Comparison of ENCODE assay signal across 34 cellular contexts in genomic region chr10:119749455-119749854, GRCh38.
"Had no signal": no experiment of that assay in that cellular context is flagged by ENCODE, and none has a peak within 500 bp of the region (broad histone marks: within the 10 kb centered on the region; RNA-seq: fewer than 3 reads in every experiment).

No MANE protein-coding gene starts in this region.

- H3K27me3 ChIP-seq: ascending aorta, cardiac muscle cell had no signal

- ATAC-seq: activated CD8-positive, alpha-beta memory T cell treated with anti-CD3 and anti-CD28 coated beads, Interleukin-2, amount 10 ng/mL, durations not matched to agents 7 days and 5 days had no signal

- H3K27ac ChIP-seq: ascending aorta, cardiac muscle cell, VCaP had no signal

- H3K36me3 Mint-ChIP-seq: activated naive CD4-positive, alpha-beta T cell treated with anti-CD3 and anti-CD28 coated beads, Interleukin-2, amount 10 ng/mL, durations not matched to agents 7 days and 5 days had no signal

- H3K9me3 ChIP-seq: ascending aorta had no signal

- DNase-seq: activated CD4-positive, alpha-beta memory T cell treated with anti-CD3 and anti-CD28 coated beads, Interleukin-2, amount 10 ng/mL, durations not matched to agents 7 days and 5 days; activated CD4-positive, alpha-beta T cell treated with anti-CD3 and anti-CD28 coated beads for 1 hour; activated CD4-positive, alpha-beta T cell treated with anti-CD3 and anti-CD28 coated beads for 36 hours; activated CD4-positive, alpha-beta T cell treated with anti-CD3 and anti-CD28 coated beads for 48 hours; activated CD4-positive, alpha-beta T cell treated with anti-CD3 and anti-CD28 coated beads, Interleukin-2, amount 10 ng/mL, durations not matched to agents 7 days and 5 days; activated CD4-positive, alpha-beta T cell treated with anti-CD3 and anti-CD28 coated beads, Interleukin-2, amount 50 U/mL, for 48 hours; activated CD4-positive, CD25-positive, alpha-beta regulatory T cell; activated CD8-positive, alpha-beta memory T cell treated with anti-CD3 and anti-CD28 coated beads for 24 hours; activated CD8-positive, alpha-beta memory T cell treated with anti-CD3 and anti-CD28 coated beads, Interleukin-2, amount 10 ng/mL, durations not matched to agents 7 days and 5 days; activated CD8-positive, alpha-beta memory T cell treated with anti-CD3 and anti-CD28 coated beads, Interleukin-2, amount 50 U/mL, for 48 hours; activated CD8-positive, alpha-beta T cell treated with anti-CD3 and anti-CD28 coated beads, Interleukin-2, amount 10 ng/mL, durations not matched to agents 7 days and 5 days; activated effector memory CD4-positive, alpha-beta T cell treated with Interleukin-2 at 50 U/mL for 16 hours; activated gamma-delta T cell; activated naive CD4-positive, alpha-beta T cell treated with anti-CD3 and anti-CD28 coated beads, Interleukin-2, amount 10 ng/mL, durations not matched to agents 7 days and 5 days; activated naive CD4-positive, alpha-beta T cell treated with Interleukin-2 at 50 U/mL for 16 hours; activated naive CD8-positive, alpha-beta T cell treated with anti-CD3 and anti-CD28 coated beads, Interleukin-2, amount 10 ng/mL, durations not matched to agents 7 days and 5 days; activated naive CD8-positive, alpha-beta T cell treated with anti-CD3 and anti-CD28 coated beads, Interleukin-2, amount 50 U/mL, for 24 hours; activated T-cell treated with anti-CD3 and anti-CD28 coated beads, Interleukin-2, amount 50 U/mL, for 24 hours; activated T-cell treated with anti-CD3 and anti-CD28 coated beads, Interleukin-2, amount 50 U/mL, for 48 hours; amygdala; anterior cingulate cortex; central memory CD4-positive, alpha-beta T cell; T-helper 1 cell; T-helper 2 cell; T-helper 9 cell had no signal

- H3K4me1 ChIP-seq: ascending aorta had no signal

- H3K4me3 Mint-ChIP-seq: activated CD4-positive, alpha-beta memory T cell treated with anti-CD3 and anti-CD28 coated beads, Interleukin-2, amount 10 ng/mL, durations not matched to agents 7 days and 5 days; activated CD4-positive, alpha-beta T cell treated with anti-CD3 and anti-CD28 coated beads for 36 hours; activated CD4-positive, alpha-beta T cell treated with anti-CD3 and anti-CD28 coated beads, Interleukin-2, amount 10 ng/mL, durations not matched to agents 7 days and 5 days; activated CD8-positive, alpha-beta memory T cell treated with anti-CD3 and anti-CD28 coated beads, Interleukin-2, amount 10 ng/mL, durations not matched to agents 7 days and 5 days; activated CD8-positive, alpha-beta T cell treated with anti-CD3 and anti-CD28 coated beads, Interleukin-2, amount 10 ng/mL, durations not matched to agents 7 days and 5 days; activated naive CD4-positive, alpha-beta T cell treated with anti-CD3 and anti-CD28 coated beads, Interleukin-2, amount 10 ng/mL, durations not matched to agents 7 days and 5 days; activated naive CD4-positive, alpha-beta T cell treated with anti-CD3 and anti-CD28 coated beads, Interleukin-2, amount 50 U/mL, for 24 hours; activated naive CD8-positive, alpha-beta T cell; activated naive CD8-positive, alpha-beta T cell treated with anti-CD3 and anti-CD28 coated beads, Interleukin-2, amount 10 ng/mL, durations not matched to agents 7 days and 5 days; activated naive CD8-positive, alpha-beta T cell treated with anti-CD3 and anti-CD28 coated beads, Interleukin-2, amount 50 U/mL, for 24 hours; activated T-cell treated with anti-CD3 and anti-CD28 coated beads, Interleukin-2, amount 50 U/mL, for 24 hours; T-helper 1 cell treated with Interleukin-12 subunit alpha and Interleukin-12 subunit beta and Interleukin-4 antibody, amounts not matched to agents 30 μg/mL and 1 μg/mL, for 36 hours; T-helper 2 cell treated with Interferon-gamma antibody and Interleukin-4, amounts not matched to agents 5 μg/mL and 100 μg/mL, for 36 hours had no signal

- H3K4me3 ChIP-seq: ascending aorta, cardiac muscle cell had no signal

- H3K9me3 Mint-ChIP-seq: activated CD4-positive, alpha-beta memory T cell treated with anti-CD3 and anti-CD28 coated beads, Interleukin-2, amount 10 ng/mL, durations not matched to agents 7 days and 5 days; activated CD4-positive, alpha-beta T cell treated with anti-CD3 and anti-CD28 coated beads, Interleukin-2, amount 10 ng/mL, durations not matched to agents 7 days and 5 days; activated naive CD4-positive, alpha-beta T cell treated with anti-CD3 and anti-CD28 coated beads, Interleukin-2, amount 10 ng/mL, durations not matched to agents 7 days and 5 days; activated naive CD4-positive, alpha-beta T cell treated with anti-CD3 and anti-CD28 coated beads, Interleukin-2, amount 50 U/mL, for 24 hours; activated naive CD8-positive, alpha-beta T cell treated with anti-CD3 and anti-CD28 coated beads, Interleukin-2, amount 10 ng/mL, durations not matched to agents 7 days and 5 days; activated naive CD8-positive, alpha-beta T cell treated with anti-CD3 and anti-CD28 coated beads, Interleukin-2, amount 50 U/mL, for 24 hours; activated T-cell treated with anti-CD3 and anti-CD28 coated beads, Interleukin-2, amount 50 U/mL, for 24 hours; activated T-helper 2 cell treated with anti-CD3 and anti-CD28 coated beads, Interferon-gamma antibody, Interleukin-2, Interleukin-4, amounts not matched to agents 10 μg/mL and 5 μg/mL and 100 μg/mL, durations not matched to agents 14 hours and 24 hours and 36 hours; brain; T-helper 1 cell treated with Interleukin-12 subunit alpha and Interleukin-12 subunit beta and Interleukin-4 antibody, amounts not matched to agents 30 μg/mL and 1 μg/mL, for 36 hours; T-helper 2 cell treated with Interferon-gamma antibody and Interleukin-4, amounts not matched to agents 5 μg/mL and 100 μg/mL, for 36 hours had no signal

- H3K36me3 ChIP-seq: ascending aorta, cardiac muscle cell had no signal

- H3K27me3 Mint-ChIP-seq: activated CD4-positive, alpha-beta memory T cell treated with anti-CD3 and anti-CD28 coated beads, Interleukin-2, amount 10 ng/mL, durations not matched to agents 7 days and 5 days; activated CD4-positive, alpha-beta T cell treated with anti-CD3 and anti-CD28 coated beads for 36 hours; activated CD4-positive, alpha-beta T cell treated with anti-CD3 and anti-CD28 coated beads, Interleukin-2, amount 10 ng/mL, durations not matched to agents 7 days and 5 days; activated CD8-positive, alpha-beta memory T cell treated with anti-CD3 and anti-CD28 coated beads, Interleukin-2, amount 10 ng/mL, durations not matched to agents 7 days and 5 days; activated naive CD4-positive, alpha-beta T cell treated with anti-CD3 and anti-CD28 coated beads, Interleukin-2, amount 10 ng/mL, durations not matched to agents 7 days and 5 days; activated naive CD4-positive, alpha-beta T cell treated with anti-CD3 and anti-CD28 coated beads, Interleukin-2, amount 50 U/mL, for 24 hours; activated naive CD8-positive, alpha-beta T cell; activated naive CD8-positive, alpha-beta T cell treated with anti-CD3 and anti-CD28 coated beads, Interleukin-2, amount 10 ng/mL, durations not matched to agents 7 days and 5 days; activated naive CD8-positive, alpha-beta T cell treated with anti-CD3 and anti-CD28 coated beads, Interleukin-2, amount 50 U/mL, for 24 hours; activated T-cell treated with anti-CD3 and anti-CD28 coated beads, Interleukin-2, amount 50 U/mL, for 24 hours; brain had no signal

- H3K27ac Mint-ChIP-seq: activated CD4-positive, alpha-beta memory T cell treated with anti-CD3 and anti-CD28 coated beads, Interleukin-2, amount 10 ng/mL, durations not matched to agents 7 days and 5 days; activated CD4-positive, alpha-beta T cell treated with anti-CD3 and anti-CD28 coated beads, Interleukin-2, amount 10 ng/mL, durations not matched to agents 7 days and 5 days; activated CD8-positive, alpha-beta memory T cell treated with anti-CD3 and anti-CD28 coated beads, Interleukin-2, amount 10 ng/mL, durations not matched to agents 7 days and 5 days; activated CD8-positive, alpha-beta T cell treated with anti-CD3 and anti-CD28 coated beads, Interleukin-2, amount 10 ng/mL, durations not matched to agents 7 days and 5 days; activated naive CD4-positive, alpha-beta T cell treated with anti-CD3 and anti-CD28 coated beads, Interleukin-2, amount 10 ng/mL, durations not matched to agents 7 days and 5 days; activated naive CD4-positive, alpha-beta T cell treated with anti-CD3 and anti-CD28 coated beads, Interleukin-2, amount 50 U/mL, for 24 hours; activated naive CD8-positive, alpha-beta T cell; activated naive CD8-positive, alpha-beta T cell treated with anti-CD3 and anti-CD28 coated beads, Interleukin-2, amount 10 ng/mL, durations not matched to agents 7 days and 5 days; activated naive CD8-positive, alpha-beta T cell treated with anti-CD3 and anti-CD28 coated beads, Interleukin-2, amount 50 U/mL, for 24 hours; activated T-cell treated with anti-CD3 and anti-CD28 coated beads, Interleukin-2, amount 50 U/mL, for 24 hours; activated T-helper 2 cell treated with anti-CD3 and anti-CD28 coated beads, Interferon-gamma antibody, Interleukin-2, Interleukin-4, amounts not matched to agents 10 μg/mL and 5 μg/mL and 100 μg/mL, durations not matched to agents 14 hours and 24 hours and 36 hours; T-helper 1 cell treated with Interleukin-12 subunit alpha and Interleukin-12 subunit beta and Interleukin-4 antibody, amounts not matched to agents 30 μg/mL and 1 μg/mL, for 36 hours; T-helper 2 cell treated with Interferon-gamma antibody and Interleukin-4, amounts not matched to agents 5 μg/mL and 100 μg/mL, for 36 hours had no signal
